ENCODE assay signal across 12 cellular contexts in the genomic region with DNA sequence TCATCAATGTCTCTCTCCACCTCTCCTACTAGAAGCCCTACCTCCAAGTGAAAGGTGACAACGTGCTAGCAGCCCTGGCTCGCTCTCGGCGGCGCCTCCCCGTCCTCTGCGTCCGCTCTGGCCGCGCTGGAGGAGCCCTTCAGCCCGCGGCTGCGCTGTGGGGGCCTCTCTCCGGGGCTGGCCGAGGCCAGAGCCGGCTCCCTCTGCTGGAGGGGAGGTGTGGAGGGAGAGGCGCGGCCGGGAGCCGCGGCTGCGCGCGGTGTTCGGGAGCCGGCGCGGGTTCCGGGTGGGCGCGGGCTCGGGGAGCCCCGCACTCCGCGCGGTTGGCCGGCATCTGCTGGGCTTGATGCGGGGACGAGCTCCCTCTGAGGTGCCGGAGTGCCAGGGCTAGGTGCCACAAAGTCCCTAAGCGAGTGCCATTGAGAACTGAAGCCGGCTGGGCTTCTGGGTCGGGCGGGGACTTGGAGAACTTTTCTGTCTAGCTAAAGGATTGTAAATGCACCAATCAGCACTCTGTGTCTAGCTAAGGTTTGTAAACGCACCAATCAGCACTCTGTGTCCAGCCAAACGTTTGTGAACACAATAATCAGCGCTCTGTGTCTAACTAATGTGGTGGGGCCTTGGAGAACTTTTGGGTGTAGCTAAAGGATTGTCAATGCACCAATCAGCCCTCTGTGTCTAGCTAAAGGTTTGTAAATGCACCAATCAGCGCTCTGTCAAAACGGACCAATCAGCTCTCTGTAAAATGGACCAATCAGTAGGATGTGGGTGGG.
A peak's percentile ranks its signal among the peaks of the same experiment; 100 is the strongest.
DNase-seq lines count a peak whose midpoint lies in the region; ATAC-seq, FAIRE-seq and TF ChIP-seq lines count a peak whose summit lies in the region.
"Had no signal": no experiment of that assay in that cellular context is flagged by ENCODE, and none has a peak within 500 bp of the region (broad histone marks: within the 10 kb centered on the region; RNA-seq: fewer than 3 reads in every experiment).

No MANE protein-coding gene starts in this region.

- peak; percentile 6 for DNase-seq in activated naive CD8-positive, alpha-beta T cell treated with anti-CD3 and anti-CD28 coated beads for 36 hours
- DNase-seq in activated naive CD8-positive, alpha-beta T cell treated with anti-CD3 and anti-CD28 coated beads, Interleukin-2, amount 50 U/mL, for 24 hours, result no peak
- DNase-seq in T1000 (lab: John Stamatoyannopoulos, UW) (peak; percentile 32), left ventricle myocardium inferior (peak; percentile 26), transverse colon (peak; percentile 28), GM12892 (ENCODE audit: insufficient read length) (no peak), A673 (ENCODE audit: low spot score) (no peak)
- DNase-seq: NCI-H1048 had no signal

- no peaks in the 10 kb centered on the region for H3K4me1 Mint-ChIP-seq in activated naive CD8-positive, alpha-beta T cell treated with anti-CD3 and anti-CD28 coated beads for 36 hours
- H3K4me1 Mint-ChIP-seq in activated naive CD8-positive, alpha-beta T cell treated with anti-CD3 and anti-CD28 coated beads, Interleukin-2, amount 50 U/mL, for 24 hours, result no peaks in the 10 kb centered on the region

- H3K4me3 Mint-ChIP-seq in activated naive CD8-positive, alpha-beta T cell treated with anti-CD3 and anti-CD28 coated beads for 36 hours, result peak overlapping the region; percentile 22
- H3K4me3 Mint-ChIP-seq in activated naive CD8-positive, alpha-beta T cell treated with anti-CD3 and anti-CD28 coated beads, Interleukin-2, amount 50 U/mL, for 24 hours, result no peak overlapping the region

- ATAC-seq in activated naive CD8-positive, alpha-beta T cell treated with anti-CD3 and anti-CD28 coated beads, Interleukin-2, amount 50 U/mL, for 24 hours, result no peak
- no peak for ATAC-seq in GM21423 (IDR thresholded peaks at IDR 0.05; ENCODE audit: unreplicated experiment)

- intact Hi-C loops in left ventricle myocardium inferior (cut with micrococcal nuclease), result no loop called here
- intact Hi-C loops in transverse colon (cut with DNase I; ENCODE audit: low total_unique reads), result loop anchor here (5.0 kb wide), 1 partner anchor 1513 kb away; no protein-coding TSS in a partner anchor
- intact Hi-C loops in A673 (cut with micrococcal nuclease; ENCODE audit: unreplicated experiment), result no loop called here

- TF ChIP-seq CTCF in left ventricle myocardium inferior (IDR thresholded peaks at IDR 0.05; ENCODE audit: borderline replicate concordance) (peak; percentile 50), transverse colon (IDR thresholded peaks at IDR 0.05) (peak in 1 of 5 experiments; percentile 17), A673 (conservative IDR thresholded peaks at IDR 0.05; ENCODE audit: low read depth, low read length) (no peak)

- in situ Hi-C loops in transverse colon (cut with MboI; ENCODE audit: low pct_ligation_motif_present in 1 of 4, low pct_unique_long_range_greater_than_20kb in 1 of 4, low sequenced_read_pairs in 3 of 4), result loop anchor here in 1 of 4 donors (25.0 kb wide), 1 partner anchor 412 kb away; no protein-coding TSS in a partner anchor

- WGBS in transverse colon (ENCODE audit: low coverage in 1 of 2), 2 donors, result 60 to 81% methylated on average over 1 to 49 of the region's 49 CpGs

- TF ChIP-seq EP300 in transverse colon (IDR thresholded peaks at IDR 0.05; ENCODE audit: low read depth), result no peak

- H3K9me3 ChIP-seq in left ventricle myocardium inferior (replicated peaks), result no peaks in the 10 kb centered on the region
- H3K9me3 ChIP-seq in transverse colon, result no peaks in the 10 kb centered on the region
- H3K9me3 ChIP-seq in A673 (ENCODE audit: low read depth, low read length, poor library complexity, severe bottlenecking), result no peaks in the 10 kb centered on the region

- H3K27me3 ChIP-seq in left ventricle myocardium inferior (ENCODE audit: low read depth), result peaks cover 4% of the 10 kb centered on the region
- no peaks in the 10 kb centered on the region for H3K27me3 ChIP-seq in transverse colon
- H3K27me3 ChIP-seq in A673 (replicated peaks; ENCODE audit: insufficient read depth, low read depth, low read length, poor library complexity), result no peaks in the 10 kb centered on the region
- H3K27me3 ChIP-seq: BLaER1 had no signal

- H3K4me1 ChIP-seq in left ventricle myocardium inferior (no peaks in the 10 kb centered on the region), transverse colon (peaks cover 0 to 5% (median 2%) of the 10 kb centered on the region in 4 donors), A673 (ENCODE audit: insufficient read depth, low read length, poor library complexity, severe bottlenecking) (no peaks in the 10 kb centered on the region)
- H3K4me1 ChIP-seq: BLaER1 had no signal

- H3K36me3 Mint-ChIP-seq in activated naive CD8-positive, alpha-beta T cell treated with anti-CD3 and anti-CD28 coated beads for 36 hours, result no peaks in the 10 kb centered on the region
- H3K36me3 Mint-ChIP-seq in activated naive CD8-positive, alpha-beta T cell treated with anti-CD3 and anti-CD28 coated beads, Interleukin-2, amount 50 U/mL, for 24 hours (ENCODE audit: low read depth), result no peaks in the 10 kb centered on the region

- H3K27ac Mint-ChIP-seq in activated naive CD8-positive, alpha-beta T cell treated with anti-CD3 and anti-CD28 coated beads for 36 hours, result no peak overlapping the region
- no peak overlapping the region for H3K27ac Mint-ChIP-seq in activated naive CD8-positive, alpha-beta T cell treated with anti-CD3 and anti-CD28 coated beads, Interleukin-2, amount 50 U/mL, for 24 hours

- H3K9me3 Mint-ChIP-seq in activated naive CD8-positive, alpha-beta T cell treated with anti-CD3 and anti-CD28 coated beads for 36 hours, result no peaks in the 10 kb centered on the region
- H3K9me3 Mint-ChIP-seq in activated naive CD8-positive, alpha-beta T cell treated with anti-CD3 and anti-CD28 coated beads, Interleukin-2, amount 50 U/mL, for 24 hours, result no peaks in the 10 kb centered on the region

- H3K27ac ChIP-seq in left ventricle myocardium inferior (replicated peaks) (peak overlapping the region; percentile 38), transverse colon (peak overlapping the region in 1 of 4 donors; percentile 47), A673 (ENCODE audit: low read depth, low read length, poor library complexity, severe bottlenecking) (no peak overlapping the region)
- H3K27ac ChIP-seq: BLaER1, skin epidermis, VCaP had no signal

- POLR2A ChIA-PET in A673 (lab: Charles Lee; ENCODE audit: low non-redundant PET), result no interaction called here

- peaks cover 27% of the 10 kb centered on the region for H3K27me3 Mint-ChIP-seq in activated naive CD8-positive, alpha-beta T cell treated with anti-CD3 and anti-CD28 coated beads for 36 hours
- peaks cover 3% of the 10 kb centered on the region for H3K27me3 Mint-ChIP-seq in activated naive CD8-positive, alpha-beta T cell treated with anti-CD3 and anti-CD28 coated beads, Interleukin-2, amount 50 U/mL, for 24 hours

- CTCF ChIA-PET in A673 (lab: Charles Lee), result no interaction called here

- no peak for TF ChIP-seq POLR2A in transverse colon (IDR thresholded peaks at IDR 0.05)
- TF ChIP-seq POLR2A in GM12892 (IDR thresholded peaks at IDR 0.05; ENCODE audit: low read depth, low read length), result no peak

- H3K4me3 ChIP-seq in left ventricle myocardium inferior, result peak overlapping the region; percentile 54
- H3K4me3 ChIP-seq in transverse colon, result peak overlapping the region in 3 of 4 donors; percentile 18 to 31 (median 21)
- H3K4me3 ChIP-seq in A673 (ENCODE audit: low read depth, low read length, poor library complexity, severe bottlenecking), result no peak overlapping the region
- H3K4me3 ChIP-seq: BLaER1, skin epidermis had no signal

- FAIRE-seq in GM12892 (lab: Jason Lieb, UNC), result no peak

- no peaks in the 10 kb centered on the region for H3K36me3 ChIP-seq in left ventricle myocardium inferior
- H3K36me3 ChIP-seq in transverse colon, result no peaks in the 10 kb centered on the region
- no peaks in the 10 kb centered on the region for H3K36me3 ChIP-seq in A673 (ENCODE audit: insufficient read depth, low read length, poor library complexity, severe bottlenecking)
- H3K36me3 ChIP-seq: BLaER1 had no signal

- BruUV-seq in A673 (replicated peaks; lab: Mats Ljungman, UMichigan), result no TSS peak

Comparison
In these comparisons a context has a peak if more than half of its experiments do, and no peak if none do; other contexts are left out.
1. DNase-seq: peak in activated naive CD8-positive, alpha-beta T cell treated with anti-CD3 and anti-CD28 coated beads for 36 hours (single experiment), T1000 (single experiment), left ventricle myocardium inferior (single experiment) and transverse colon (single experiment); none in activated naive CD8-positive, alpha-beta T cell treated with anti-CD3 and anti-CD28 coated beads, Interleukin-2, amount 50 U/mL, for 24 hours (single experiment), GM12892 (single experiment) and A673 (single experiment).